19 cellular contexts compared by ENCODE assay signal in genomic region chr2:68000170-68000825, GRCh38.
DNase-seq lines count a peak whose midpoint lies in the region; ATAC-seq and TF ChIP-seq lines count a peak whose summit lies in the region.
"Had no signal": no experiment of that assay in that cellular context is flagged by ENCODE, and none has a peak within 500 bp of the region (broad histone marks: within the 10 kb centered on the region; RNA-seq: fewer than 3 reads in every experiment).

No MANE protein-coding gene starts in this region.

- TF ChIP-seq CTCF in WERI-Rb-1 (IDR thresholded peaks at IDR 0.05; ENCODE audit: low read depth, low read length) = no peak
- no peak for TF ChIP-seq CTCF in fibroblast of the aortic adventitia (IDR thresholded peaks at IDR 0.05; ENCODE audit: insufficient read depth, low read length)
- TF ChIP-seq CTCF in GM23338 (conservative IDR thresholded peaks at IDR 0.05; ENCODE audit: low read depth in 2 of 2) = no peak

- H3K27me3 Mint-ChIP-seq in GM23338 (ENCODE audit: insufficient read depth, low read depth, poor library complexity) = peaks cover 2% of the 10 kb centered on the region

- no peak overlapping the region for H3K27ac ChIP-seq in WERI-Rb-1
- H3K27ac ChIP-seq in GM23338 (ENCODE audit: low read depth) = no peak overlapping the region
- H3K27ac ChIP-seq: C4-2B, RWPE1 had no signal

- no peak overlapping the region for H3K4me3 Mint-ChIP-seq in GM23338
- H3K4me3 Mint-ChIP-seq: H9 had no signal

- H3K36me3 ChIP-seq in WERI-Rb-1 = no peaks in the 10 kb centered on the region
- H3K36me3 ChIP-seq in GM23338 (ENCODE audit: insufficient read depth) = no peaks in the 10 kb centered on the region

- H3F3A ChIP-seq in GM23338 (replicated peaks; ENCODE audit: low read depth) = no peaks in the 10 kb centered on the region

- no peaks in the 10 kb centered on the region; the same call in 1 of the 3 replicates for H3K9me3 Mint-ChIP-seq in GM23338

- peaks cover 8% of the 10 kb centered on the region for H3K9me3 ChIP-seq in WERI-Rb-1 (ENCODE audit: severe bottlenecking)

- DNase-seq in GM04503 (ENCODE audit: low read depth) = peak; percentile 32
- DNase-seq in WERI-Rb-1 = peak; percentile 54
- peak; percentile 18 for DNase-seq in fibroblast of the aortic adventitia (ENCODE audit: low read depth)
- DNase-seq in GM23338 (ENCODE audit: low spot score) = no peak
- DNase-seq in occipital lobe (lab: John Stamatoyannopoulos, UW) = no peak
- DNase-seq in activated CD4-positive, CD25-positive, alpha-beta regulatory T cell (lab: John Stamatoyannopoulos, UW) = no peak
- DNase-seq: AML-193, H9, Karpas-422, NCI-H1092 treated with DMSO at 0.1 percent for 48 hours, NCI-H1694, NCI-H2081 treated with DMSO at 0.1 percent for 48 hours, NCI-H510A, NCI-H774, PC-3 had no signal

- no peaks in the 10 kb centered on the region for H3K79me2 ChIP-seq in GM23338 (replicated peaks; ENCODE audit: insufficient read depth)

- 0 out of 2 replicates have a peak, but pooled peaks cover 13% of the 10 kb centered on the region for H3K9me2 ChIP-seq in GM23338 (ENCODE audit: insufficient read depth)

- H3K4me1 ChIP-seq in GM23338 (ENCODE audit: insufficient read depth) = no peaks in the 10 kb centered on the region

- H3K4me2 ChIP-seq in GM23338 = no peak overlapping the region

- ATAC-seq in GM23338 (no peak), HG02623 (IDR thresholded peaks at IDR 0.05; ENCODE audit: unreplicated experiment) (no peak)
- ATAC-seq: PC-3 had no signal

- no peaks in the 10 kb centered on the region for H4K20me1 ChIP-seq in GM23338 (replicated peaks; ENCODE audit: insufficient read depth)

- H3K27me3 ChIP-seq in WERI-Rb-1 (ENCODE audit: insufficient read depth, low read depth, severe bottlenecking) (peaks cover 30% of the 10 kb centered on the region), GM23338 (ENCODE audit: insufficient read depth) (no peaks in the 10 kb centered on the region)

- H3K4me3 ChIP-seq in WERI-Rb-1 (ENCODE audit: low read depth, low read length) (no peak overlapping the region), fibroblast of the aortic adventitia (ENCODE audit: low read depth, low read length) (no peak overlapping the region), GM23338 (no peak overlapping the region)

- H2AFZ ChIP-seq in GM23338 = no peak overlapping the region

- H3K27ac Mint-ChIP-seq in GM23338 = no peak overlapping the region
- H3K27ac Mint-ChIP-seq: H9, IgD-negative memory B cell had no signal

- no peaks in the 10 kb centered on the region for H3K36me3 Mint-ChIP-seq in GM23338 (ENCODE audit: low read depth)
- H3K36me3 Mint-ChIP-seq: IgD-negative memory B cell had no signal

- H3K4me1 Mint-ChIP-seq in GM23338 = no peaks in the 10 kb centered on the region
- H3K4me1 Mint-ChIP-seq: H9, IgD-negative memory B cell had no signal

TF ChIP-seq in GM23338, 12 proteins besides CTCF, POLR2A, EP300 and RAD21 (continues in another document):
- TF ChIP-seq CREB1 (CRISPR knock-in tag; IDR thresholded peaks at IDR 0.05; ENCODE audit: low read depth) (no peak), EZH2 (IDR thresholded peaks at IDR 0.05; ENCODE audit: low read depth, unreplicated experiment) (no peak), JUNB (IDR thresholded peaks at IDR 0.05; ENCODE audit: unreplicated experiment) (no peak), NANOG (IDR thresholded peaks at IDR 0.05; ENCODE audit: borderline replicate concordance) (no peak), ZNF462 (CRISPR knock-in tag; IDR thresholded peaks at IDR 0.05) (no peak), REST (IDR thresholded peaks at IDR 0.05; ENCODE audit: unreplicated experiment) (no peak), ZNF331 (CRISPR knock-in tag; IDR thresholded peaks at IDR 0.05; ENCODE audit: low read depth) (no peak), ZNF114 (CRISPR knock-in tag; IDR thresholded peaks at IDR 0.05) (no peak), EZH2phosphoT487 (IDR thresholded peaks at IDR 0.05; ENCODE audit: unreplicated experiment) (no peak), STAT1 (IDR thresholded peaks at IDR 0.05; ENCODE audit: unreplicated experiment) (no peak), POLR2AphosphoS5 (IDR thresholded peaks at IDR 0.05; ENCODE audit: low read depth) (no peak)

Comparison
In these comparisons a context has a peak if more than half of its experiments do, and no peak if none do; other contexts are left out.
1. DNase-seq: peak in GM04503 (single experiment), WERI-Rb-1 (single experiment) and fibroblast of the aortic adventitia (single experiment); none in GM23338 (single experiment), occipital lobe (single experiment) and activated CD4-positive, CD25-positive, alpha-beta regulatory T cell (0 of 4).